Comparison of ENCODE assay signal across 26 cellular contexts in genomic region chr4:73945140-73945539, GRCh38. TPM values are rescaled to one million over a fixed set of nuclear protein-coding genes. Genes with fewer than 3 reads are reported as not detected.
"Had no signal": no experiment of that assay in that cellular context is flagged by ENCODE, and none has a peak within 500 bp of the region (broad histone marks: within the 10 kb centered on the region; RNA-seq: fewer than 3 reads in every experiment).

No MANE protein-coding gene starts in this region.

- H3K27ac Mint-ChIP-seq: activated CD4-positive, alpha-beta T cell treated with anti-CD3 and anti-CD28 coated beads, Interleukin-2, amount 10 ng/mL, durations not matched to agents 24 days and 14 days; activated CD8-positive, alpha-beta T cell treated with anti-CD3 and anti-CD28 coated beads for 36 hours; activated naive CD8-positive, alpha-beta T cell treated with anti-CD3 and anti-CD28 coated beads, Interleukin-2, amount 10 ng/mL, durations not matched to agents 7 days and 5 days; activated T-helper 17 cell treated with anti-CD3 and anti-CD28 coated beads, Interleukin-2, amount 50 U/mL, for 72 hours; neural progenitor cell; stimulated activated memory B cell treated with anti-CD40 and anti-IgM and Interleukin-4, amounts not matched to agents 10 μg/mL and 1 μg/mL and 100 μg/mL, for 72 hours had no signal

- H3K4me3 Mint-ChIP-seq: activated CD4-positive, alpha-beta T cell treated with anti-CD3 and anti-CD28 coated beads, Interleukin-2, amount 10 ng/mL, durations not matched to agents 24 days and 14 days; activated CD8-positive, alpha-beta T cell treated with anti-CD3 and anti-CD28 coated beads for 36 hours; activated naive CD8-positive, alpha-beta T cell treated with anti-CD3 and anti-CD28 coated beads, Interleukin-2, amount 10 ng/mL, durations not matched to agents 7 days and 5 days; activated T-helper 17 cell treated with anti-CD3 and anti-CD28 coated beads, Interleukin-2, amount 50 U/mL, for 72 hours; neural progenitor cell; stimulated activated memory B cell treated with anti-CD40 and anti-IgM and Interleukin-4, amounts not matched to agents 10 μg/mL and 1 μg/mL and 100 μg/mL, for 72 hours had no signal

- H3K27ac ChIP-seq: cardiac muscle cell, foreskin keratinocyte, neural progenitor cell, ovary, right lobe of liver, spleen, testis, upper lobe of right lung had no signal

- H3K9me3 ChIP-seq: ovary, right lobe of liver, spleen, testis, upper lobe of right lung had no signal

- ATAC-seq: activated CD8-positive, alpha-beta T cell treated with anti-CD3 and anti-CD28 coated beads for 36 hours; activated T-helper 17 cell treated with anti-CD3 and anti-CD28 coated beads, Interleukin-2, amount 50 U/mL, for 72 hours had no signal

- H3K36me3 Mint-ChIP-seq: activated naive CD8-positive, alpha-beta T cell treated with anti-CD3 and anti-CD28 coated beads, Interleukin-2, amount 10 ng/mL, durations not matched to agents 7 days and 5 days; neural progenitor cell; stimulated activated memory B cell treated with anti-CD40 and anti-IgM and Interleukin-4, amounts not matched to agents 10 μg/mL and 1 μg/mL and 100 μg/mL, for 72 hours had no signal

- H3K9ac ChIP-seq: neural progenitor cell had no signal

- H3K4me3 ChIP-seq: ovary had no signal

- H3K4me1 Mint-ChIP-seq: activated CD4-positive, alpha-beta T cell treated with anti-CD3 and anti-CD28 coated beads, Interleukin-2, amount 10 ng/mL, durations not matched to agents 24 days and 14 days; activated naive CD8-positive, alpha-beta T cell treated with anti-CD3 and anti-CD28 coated beads, Interleukin-2, amount 10 ng/mL, durations not matched to agents 7 days and 5 days; activated T-helper 17 cell treated with anti-CD3 and anti-CD28 coated beads, Interleukin-2, amount 50 U/mL, for 72 hours; stimulated activated memory B cell treated with anti-CD40 and anti-IgM and Interleukin-4, amounts not matched to agents 10 μg/mL and 1 μg/mL and 100 μg/mL, for 72 hours had no signal

- DNase-seq: activated CD4-positive, alpha-beta T cell treated with anti-CD3 and anti-CD28 coated beads, Interleukin-2, amount 10 ng/mL, durations not matched to agents 24 days and 14 days; activated CD4-positive, CD25-positive, alpha-beta regulatory T cell; activated CD8-positive, alpha-beta T cell treated with anti-CD3 and anti-CD28 coated beads for 36 hours; activated naive CD4-positive, alpha-beta T cell; activated naive CD8-positive, alpha-beta T cell treated with anti-CD3 and anti-CD28 coated beads, Interleukin-2, amount 10 ng/mL, durations not matched to agents 7 days and 5 days; activated T-cell treated with anti-CD3 and anti-CD28 coated beads, Interleukin-2, amount 50 U/mL, for 1 hour; amygdala; foreskin keratinocyte; stimulated activated CD4-positive, alpha-beta T cell treated with anti-CD3 and anti-CD28 coated beads, Interleukin-4, amount 100 ng/mL, for 4 hours had no signal

- H3K36me3 ChIP-seq: cardiac muscle cell, neural progenitor cell, ovary, right lobe of liver, spleen, upper lobe of right lung had no signal

- H3K9me3 Mint-ChIP-seq: activated CD4-positive, alpha-beta T cell treated with anti-CD3 and anti-CD28 coated beads, Interleukin-2, amount 10 ng/mL, durations not matched to agents 24 days and 14 days; activated CD8-positive, alpha-beta T cell treated with anti-CD3 and anti-CD28 coated beads for 36 hours; activated naive CD8-positive, alpha-beta T cell treated with anti-CD3 and anti-CD28 coated beads, Interleukin-2, amount 10 ng/mL, durations not matched to agents 7 days and 5 days; activated T-helper 17 cell treated with anti-CD3 and anti-CD28 coated beads, Interleukin-2, amount 50 U/mL, for 72 hours; neural progenitor cell; stimulated activated memory B cell treated with anti-CD40 and anti-IgM and Interleukin-4, amounts not matched to agents 10 μg/mL and 1 μg/mL and 100 μg/mL, for 72 hours had no signal

- H3K4me1 ChIP-seq: foreskin keratinocyte, testis had no signal

- H3K27me3 ChIP-seq: foreskin keratinocyte, ovary, testis had no signal

RNA-seq across cellular contexts. Expression of gene PF4, which starts 36.7 kb away (rescaled TPM):
- total RNA-seq: activated CD4-positive, alpha-beta T cell treated with anti-CD3 and anti-CD28 coated beads, Interleukin-2, amount 10 ng/mL, durations not matched to agents 24 days and 14 days; activated CD8-positive, alpha-beta T cell treated with anti-CD3 and anti-CD28 coated beads for 36 hours; activated naive CD8-positive, alpha-beta T cell treated with anti-CD3 and anti-CD28 coated beads, Interleukin-2, amount 10 ng/mL, durations not matched to agents 7 days and 5 days; activated T-helper 17 cell treated with anti-CD3 and anti-CD28 coated beads, Interleukin-2, amount 50 U/mL, for 72 hours; cardiac muscle cell; dermis blood vessel endothelial cell; fibroblast of lung; foreskin keratinocyte; kidney; mammary epithelial cell; myocyte; pulmonary artery endothelial cell; testis had no signal
- polyA plus RNA-seq: cardiac muscle cell, fibroblast of lung, foreskin keratinocyte, mammary epithelial cell, ovary had no signal

RNA-seq across cellular contexts. Expression of gene PPBP, which starts 42.9 kb away (rescaled TPM):
- total RNA-seq: activated CD4-positive, alpha-beta T cell treated with anti-CD3 and anti-CD28 coated beads, Interleukin-2, amount 10 ng/mL, durations not matched to agents 24 days and 14 days; activated CD8-positive, alpha-beta T cell treated with anti-CD3 and anti-CD28 coated beads for 36 hours; activated naive CD8-positive, alpha-beta T cell treated with anti-CD3 and anti-CD28 coated beads, Interleukin-2, amount 10 ng/mL, durations not matched to agents 7 days and 5 days; activated T-helper 17 cell treated with anti-CD3 and anti-CD28 coated beads, Interleukin-2, amount 50 U/mL, for 72 hours; cardiac muscle cell; dermis blood vessel endothelial cell; epithelial cell of proximal tubule; fibroblast of lung; foreskin keratinocyte; kidney; myocyte; pulmonary artery endothelial cell; testis had no signal
- polyA plus RNA-seq: cardiac muscle cell, fibroblast of lung, foreskin keratinocyte had no signal

RNA-seq across cellular contexts. Expression of gene CXCL5, which starts 53.3 kb away (rescaled TPM):
- total RNA-seq: activated CD4-positive, alpha-beta T cell treated with anti-CD3 and anti-CD28 coated beads, Interleukin-2, amount 10 ng/mL, durations not matched to agents 24 days and 14 days; activated CD8-positive, alpha-beta T cell treated with anti-CD3 and anti-CD28 coated beads for 36 hours; activated naive CD8-positive, alpha-beta T cell treated with anti-CD3 and anti-CD28 coated beads, Interleukin-2, amount 10 ng/mL, durations not matched to agents 7 days and 5 days; activated T-helper 17 cell treated with anti-CD3 and anti-CD28 coated beads, Interleukin-2, amount 50 U/mL, for 72 hours; cardiac muscle cell; left lobe of liver; myocyte had no signal
- polyA plus RNA-seq: cardiac muscle cell had no signal
